In the genomic region with DNA sequence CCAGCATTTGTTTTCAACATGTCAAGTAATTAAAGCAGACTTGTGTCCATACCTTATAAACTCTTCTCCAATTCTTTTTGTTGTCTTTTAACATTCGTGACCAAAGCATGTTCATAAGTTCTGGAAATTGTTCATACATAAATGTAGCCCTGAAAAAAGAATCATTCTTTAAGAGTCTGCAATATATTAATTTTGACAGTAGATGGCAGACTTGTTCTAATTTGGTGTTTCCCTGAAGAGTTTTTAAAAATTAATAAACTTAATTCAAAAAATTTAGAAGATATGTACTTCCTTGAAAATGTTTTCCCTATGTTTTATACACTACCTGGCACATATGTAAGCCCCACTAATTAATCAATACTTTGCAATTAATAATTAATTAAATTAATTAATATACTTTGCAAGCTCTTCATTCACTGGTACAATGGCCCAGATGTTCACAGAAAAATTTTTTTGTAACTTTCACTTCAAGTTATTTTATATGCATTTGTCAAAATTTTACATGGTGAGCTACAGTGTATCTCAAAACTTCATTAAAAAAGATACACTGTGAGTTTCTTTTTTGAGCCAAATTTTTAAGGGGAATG, we compare ENCODE assay signal across 8 cellular contexts. TPM values are rescaled to one million over a fixed set of nuclear protein-coding genes. Genes with fewer than 3 reads are reported as not detected.
DNase-seq lines count a peak whose midpoint lies in the region; ATAC-seq and TF ChIP-seq lines count a peak whose summit lies in the region.

No MANE protein-coding gene starts in this region.

- H3K4me1 ChIP-seq in osteoblast (ENCODE audit: insufficient read depth, low read length), result peaks cover 6% of the 10 kb centered on the region

- peak; percentile 31 for TF ChIP-seq CTCF in cardiac fibroblast (IDR thresholded peaks at IDR 0.05; ENCODE audit: low read depth, low read length)
- peak; percentile 52 for TF ChIP-seq CTCF in osteoblast (IDR thresholded peaks at IDR 0.05; ENCODE audit: extremely low read depth, low read depth, low read length)

- peaks cover 29% of the 10 kb centered on the region for H3K36me3 ChIP-seq in osteoblast (ENCODE audit: insufficient read depth, low read length)

- no peaks in the 10 kb centered on the region for H3K27me3 ChIP-seq in osteoblast (ENCODE audit: insufficient read depth, low read length)

- H3K27ac ChIP-seq in osteoblast (ENCODE audit: low read depth, low read length), result no peak overlapping the region

- H4K20me1 ChIP-seq in osteoblast (ENCODE audit: insufficient read depth, low read length), result peaks cover 49% of the 10 kb centered on the region

- H3K4me2 ChIP-seq in osteoblast (ENCODE audit: insufficient read depth, low read length), result no peak overlapping the region

- H3K79me2 ChIP-seq in osteoblast (ENCODE audit: insufficient read depth, low read length), result peaks cover 48% of the 10 kb centered on the region

- H3K9me3 ChIP-seq in osteoblast (ENCODE audit: low read depth, low read length), result no peaks in the 10 kb centered on the region

- DNase-seq in DMS53 (lab: John Stamatoyannopoulos, UW) (peak; percentile 41), Kasumi-1 (lab: John Stamatoyannopoulos, UW) (peak; percentile 30 to 71), cardiac fibroblast (ENCODE audit: low read depth in 2 of 2) (peak; percentile 36 to 43), osteoblast (ENCODE audit: insufficient read length, low spot score, missing footprints) (no peak), nucleus accumbens (lab: John Stamatoyannopoulos, UW) (no peak), hepatic stellate cell (ENCODE audit: low spot score) (no peak)
- DNase-seq in stimulated activated CD4-positive, alpha-beta T cell treated with anti-CD3 and anti-CD28 coated beads, Interleukin-4, amount 100 ng/mL, for 24 hours, result no peak

- ATAC-seq in GM19324 (IDR thresholded peaks at IDR 0.05; ENCODE audit: low FRiP score, unreplicated experiment), result no peak

- H2AFZ ChIP-seq in osteoblast (ENCODE audit: low read length), result no peak overlapping the region

- H3K4me3 ChIP-seq in cardiac fibroblast (replicated peaks in 1 of 2; ENCODE audit: low read depth in 2 of 2, low read length in 2 of 2), result no peak overlapping the region
- no peak overlapping the region for H3K4me3 ChIP-seq in osteoblast (ENCODE audit: insufficient read depth, low read length)

RNA-seq across cellular contexts. Expression of gene CLINT1, which starts 42.2 kb away (rescaled TPM):
- 85.4 and 85.5 TPM in 2 replicates for total RNA-seq in osteoblast

Comparison
In these comparisons a context has a peak if more than half of its experiments do, and no peak if none do; other contexts are left out.
1. DNase-seq: peak in DMS53 (single experiment), Kasumi-1 (2 of 2) and cardiac fibroblast (2 of 2); none in osteoblast (single experiment), stimulated activated CD4-positive, alpha-beta T cell treated with anti-CD3 and anti-CD28 coated beads, Interleukin-4, amount 100 ng/mL, for 24 hours (single experiment), nucleus accumbens (0 of 56) and hepatic stellate cell (single experiment).